ENCODE assay signal across 8 cellular contexts in the genomic region with DNA sequence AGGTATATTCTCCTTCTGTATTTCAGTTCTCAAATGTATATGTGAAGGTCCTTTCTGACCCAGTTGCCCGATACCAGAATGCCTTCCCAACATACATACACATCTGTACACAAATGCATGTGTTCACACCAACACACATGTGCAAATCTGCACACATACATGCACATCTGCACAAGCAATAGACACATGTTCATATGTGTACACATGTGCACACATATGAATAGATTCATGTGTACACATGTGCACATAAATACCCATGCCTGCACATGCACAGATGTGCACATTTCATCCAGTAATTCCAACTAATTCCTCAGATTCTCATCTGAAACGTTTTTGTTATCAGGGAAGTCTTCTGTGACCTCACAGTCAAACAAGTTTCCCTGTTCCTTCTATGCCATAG.
"Had no signal": no experiment of that assay in that cellular context is flagged by ENCODE, and none has a peak within 500 bp of the region (broad histone marks: within the 10 kb centered on the region; RNA-seq: fewer than 3 reads in every experiment).

No MANE protein-coding gene starts in this region.

- FAIRE-seq: H1, H54 had no signal

- H2AFZ ChIP-seq: GM23338 had no signal

- H3K4me3 ChIP-seq: GM23338 had no signal

- H3K4me2 ChIP-seq: GM23338, KMS-11 had no signal

- ATAC-seq: GM23338 had no signal

- DNase-seq: H9, HCEC 1CT, KBM-7 had no signal

- H3K27ac ChIP-seq: HL-60, KMS-11 had no signal

- H3K9ac ChIP-seq: KMS-11 had no signal
